Comparison of ENCODE assay signal across 8 cellular contexts in the genomic region with DNA sequence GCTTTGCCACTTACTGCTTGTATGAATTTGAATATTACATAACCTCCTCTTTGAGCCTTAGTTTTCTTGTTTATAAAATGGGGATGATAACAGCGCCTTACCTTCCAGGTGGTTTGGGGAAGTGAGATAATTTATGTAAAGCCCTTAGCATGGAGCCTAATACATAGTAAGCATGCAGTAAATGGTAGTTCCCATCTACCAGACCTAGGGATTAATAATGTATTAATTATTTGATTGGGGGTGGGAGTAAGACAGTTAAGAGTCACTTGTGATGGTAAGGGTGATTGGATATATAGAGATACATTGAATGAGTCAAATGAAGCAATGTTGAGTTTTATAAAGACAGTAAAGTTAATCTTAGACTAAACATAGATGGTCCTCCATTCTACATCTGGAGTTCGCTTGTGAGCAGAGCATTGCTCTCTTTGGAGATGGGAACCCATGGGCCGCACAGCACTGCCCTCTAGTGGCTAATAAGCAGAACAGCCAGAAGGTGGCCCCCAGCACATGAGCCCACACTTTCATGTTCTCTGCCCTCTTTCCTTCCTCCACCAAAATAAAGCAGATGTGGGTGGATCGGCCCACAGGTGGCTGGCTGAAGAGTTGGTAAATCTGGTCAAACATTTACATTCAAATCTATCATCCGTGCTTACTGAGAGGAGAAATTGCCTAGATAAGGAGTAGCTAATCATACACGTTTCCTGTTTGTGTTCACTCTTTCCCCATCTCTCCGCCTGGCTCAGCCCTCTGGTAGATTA. TPM values are rescaled to one million over a fixed set of nuclear protein-coding genes. Genes with fewer than 3 reads are reported as not detected.
DNase-seq lines count a peak whose midpoint lies in the region; ATAC-seq, FAIRE-seq and TF ChIP-seq lines count a peak whose summit lies in the region.

No MANE protein-coding gene starts in this region.

- peaks cover 23% of the 10 kb centered on the region for H3K4me1 Mint-ChIP-seq in activated T-helper 17 cell treated with anti-CD3 and anti-CD28 coated beads, Interleukin-2, amount 50 U/mL, for 72 hours

- H3K4me2 ChIP-seq in parathyroid adenoma (ENCODE audit: low read length): no peak overlapping the region

- POLR2A ChIA-PET in RWPE1 (lab: Yijun Ruan, JAX; ENCODE audit: low non-redundant PET): interaction anchor here (0.5 kb wide), 1 partner anchor 54 kb away, joined by 3 read pairs; no protein-coding TSS in a partner anchor

- peaks cover 72% of the 10 kb centered on the region for H3K36me3 Mint-ChIP-seq in activated T-helper 17 cell treated with anti-CD3 and anti-CD28 coated beads, Interleukin-2, amount 50 U/mL, for 72 hours (ENCODE audit: low read depth)

- no peak overlapping the region for H3K9ac ChIP-seq in parathyroid adenoma

- CTCF ChIA-PET in RWPE1 (lab: Yijun Ruan, JAX): interaction anchor here (0.6 to 1.5 kb wide), 4 partner anchors 22 to 187 kb away, joined by 4 to 6 read pairs (median 5); no protein-coding TSS in a partner anchor

- peaks cover 25% of the 10 kb centered on the region for H3K4me1 ChIP-seq in parathyroid adenoma

- H3K27ac Mint-ChIP-seq in activated T-helper 17 cell treated with anti-CD3 and anti-CD28 coated beads, Interleukin-2, amount 50 U/mL, for 72 hours: peak overlapping the region; percentile 39

- H3K36me3 ChIP-seq in KOPT-K1 (ENCODE audit: insufficient read depth, low read length) (peaks cover 90% of the 10 kb centered on the region), parathyroid adenoma (ENCODE audit: control insufficient read depth, insufficient read depth, low read length) (no peaks in the 10 kb centered on the region)

- H3K27ac ChIP-seq in KOPT-K1 (ENCODE audit: low read depth, low read length, poor library complexity, severe bottlenecking) (peak overlapping the region; percentile 14), RWPE1 (no peak overlapping the region), parathyroid adenoma (no peak overlapping the region)

- H2AFZ ChIP-seq in parathyroid adenoma: no peak overlapping the region

- TF ChIP-seq CTCF in RWPE1 (conservative IDR thresholded peaks at IDR 0.05; ENCODE audit: low read depth): peak; percentile 97
- TF ChIP-seq CTCF in parathyroid adenoma (IDR thresholded peaks at IDR 0.05): peak; percentile 98

- ATAC-seq in GM21390 (IDR thresholded peaks at IDR 0.05; ENCODE audit: unreplicated experiment): peak; percentile 49
- peak; percentile 94 for ATAC-seq in activated T-helper 17 cell treated with anti-CD3 and anti-CD28 coated beads, Interleukin-2, amount 50 U/mL, for 72 hours (replicated peaks)

- H3K9me3 ChIP-seq in KOPT-K1 (ENCODE audit: insufficient read depth, low read length, poor library complexity, severe bottlenecking) (no peaks in the 10 kb centered on the region), parathyroid adenoma (ENCODE audit: control insufficient read depth, low read length) (no peaks in the 10 kb centered on the region)

- FAIRE-seq in frontal cortex (lab: Jason Lieb, UNC): no peak
- no peak for FAIRE-seq in urothelium cell line (lab: Jason Lieb, UNC)

- H3K9me3 Mint-ChIP-seq in activated T-helper 17 cell treated with anti-CD3 and anti-CD28 coated beads, Interleukin-2, amount 50 U/mL, for 72 hours: no peaks in the 10 kb centered on the region

- no peak overlapping the region for H3K4me3 ChIP-seq in parathyroid adenoma (ENCODE audit: low read depth, low read length)

- no peaks in the 10 kb centered on the region for H3K27me3 Mint-ChIP-seq in activated T-helper 17 cell treated with anti-CD3 and anti-CD28 coated beads, Interleukin-2, amount 50 U/mL, for 72 hours

- H3K4me3 Mint-ChIP-seq in activated T-helper 17 cell treated with anti-CD3 and anti-CD28 coated beads, Interleukin-2, amount 50 U/mL, for 72 hours: peak overlapping the region; percentile 29

- H3K27me3 ChIP-seq in parathyroid adenoma (ENCODE audit: control insufficient read depth, insufficient read depth, low read length): no peaks in the 10 kb centered on the region

- peaks cover 38% of the 10 kb centered on the region for H3K79me2 ChIP-seq in parathyroid adenoma

- DNase-seq in COLO668 (lab: John Stamatoyannopoulos, UW; ENCODE audit: unreplicated experiment): peak; percentile 38
- DNase-seq in RWPE1 (ENCODE audit: low spot score): peak; percentile 87
- peak; percentile 45 to 85 for DNase-seq in frontal cortex (ENCODE audit: low spot score in 2 of 2)
- peak; percentile 87 for DNase-seq in urothelium cell line (ENCODE audit: low spot score)

RNA-seq across cellular contexts. Expression of gene TAMALIN, which starts 26.5 kb away (rescaled TPM):
- total RNA-seq in activated T-helper 17 cell treated with anti-CD3 and anti-CD28 coated beads, Interleukin-2, amount 50 U/mL, for 72 hours: 10 to 100 TPM in 1 of 2 donors, 1 to 10 TPM in 1; 3.5 to 26.3 TPM
- 2.4 TPM for total RNA-seq in frontal cortex

RNA-seq across cellular contexts. Expression of gene ACVR1B, which starts 28.7 kb away (rescaled TPM):
- total RNA-seq in activated T-helper 17 cell treated with anti-CD3 and anti-CD28 coated beads, Interleukin-2, amount 50 U/mL, for 72 hours: 1 to 10 TPM; 6.8 TPM
- total RNA-seq in frontal cortex: 43.2 TPM
